ENCODE assay signal across 20 cellular contexts in the genomic region with DNA sequence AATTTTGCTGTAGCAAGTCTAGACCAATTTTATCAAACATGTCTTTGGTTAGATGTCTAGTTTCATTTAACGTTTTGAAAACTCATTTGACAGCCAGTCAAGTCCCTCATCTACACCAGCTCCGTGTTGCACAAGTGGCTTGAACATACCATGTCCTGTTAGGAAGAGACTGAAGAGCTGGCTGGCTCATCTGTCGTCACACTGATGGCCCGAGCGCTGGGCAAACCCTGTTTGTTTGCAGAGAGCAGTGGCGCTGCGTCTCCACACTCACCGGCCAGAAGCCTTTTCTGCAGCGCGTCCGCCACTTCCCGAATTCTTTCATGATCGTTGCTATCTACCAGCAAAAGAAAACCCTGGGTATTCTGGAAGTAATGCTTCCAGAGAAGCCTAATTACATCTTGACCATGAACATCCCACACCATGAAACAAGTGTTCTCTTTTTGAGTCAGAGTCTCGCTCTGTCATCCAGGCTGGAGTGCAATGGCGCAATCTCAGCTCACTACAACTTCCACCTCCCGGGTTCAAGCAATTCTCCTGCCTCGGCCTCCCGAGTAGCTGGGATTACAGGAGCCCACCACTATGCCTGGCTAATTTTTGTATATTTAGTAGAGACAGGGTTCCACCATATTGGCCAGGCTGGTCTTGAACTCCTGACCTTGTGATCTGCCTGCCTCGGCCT.
DNase-seq lines count a peak whose midpoint lies in the region; ATAC-seq and TF ChIP-seq lines count a peak whose summit lies in the region.
"Had no signal": no experiment of that assay in that cellular context is flagged by ENCODE, and none has a peak within 500 bp of the region (broad histone marks: within the 10 kb centered on the region; RNA-seq: fewer than 3 reads in every experiment).

No MANE protein-coding gene starts in this region.

- no peak overlapping the region for H3K4me3 ChIP-seq in parathyroid adenoma (ENCODE audit: low read depth, low read length)
- H3K4me3 ChIP-seq: sigmoid colon, suprapubic skin had no signal

- H3K9me3 ChIP-seq in parathyroid adenoma (ENCODE audit: control insufficient read depth, low read length): no peaks in the 10 kb centered on the region
- H3K9me3 ChIP-seq: sigmoid colon, suprapubic skin had no signal

- H2AFZ ChIP-seq in parathyroid adenoma: peak overlapping the region; percentile 35

- DNase-seq in NCI-H748 (lab: John Stamatoyannopoulos, UW; ENCODE audit: unreplicated experiment) (peak; percentile 22), NCI-H748 treated with DMSO at 0.1 percent for 48 hours (lab: John Stamatoyannopoulos, UW) (no peak), MV-4-11 (lab: John Stamatoyannopoulos, UW) (peak; percentile 78), amniotic epithelial cell (ENCODE audit: low read depth) (peak; percentile 12), RPMI8226 (no peak)
- no peak for DNase-seq in stimulated activated CD4-positive, alpha-beta T cell treated with anti-CD3 and anti-CD28 coated beads, Interleukin-1b, Interleukin-23, amount 100 ng/mL, for 48 hours
- DNase-seq: activated CD4-positive, alpha-beta T cell treated with anti-CD3 and anti-CD28 coated beads, Interleukin-2, amount 50 U/mL, for 1 hour; activated naive CD8-positive, alpha-beta T cell treated with anti-CD3 and anti-CD28 coated beads, Interleukin-2, amount 50 U/mL, for 24 hours; activated T-cell treated with anti-CD3 and anti-CD28 coated beads, Interleukin-2, amount 50 U/mL, for 48 hours; C1 segment of cervical spinal cord; hippocampal formation; left colon; mesendoderm; NCI-H1436; NCI-H82; sigmoid colon; stimulated activated naive B cell treated with anti-CD40 and anti-IgM and Interleukin-4, amounts not matched to agents 10 μg/mL and 1 μg/mL and 100 μg/mL, for 72 hours had no signal

- no peaks in the 10 kb centered on the region for H3K36me3 ChIP-seq in parathyroid adenoma (ENCODE audit: control insufficient read depth, insufficient read depth, low read length)
- H3K36me3 ChIP-seq: sigmoid colon, suprapubic skin had no signal

- H3K9ac ChIP-seq in parathyroid adenoma: no peak overlapping the region

- H3K4me1 ChIP-seq in parathyroid adenoma: no peaks in the 10 kb centered on the region

- H3K27me3 ChIP-seq in parathyroid adenoma (ENCODE audit: control insufficient read depth, insufficient read depth, low read length): no peaks in the 10 kb centered on the region
- H3K27me3 ChIP-seq: sigmoid colon, suprapubic skin had no signal

- H3K4me2 ChIP-seq in parathyroid adenoma (ENCODE audit: low read length): no peak overlapping the region

- ATAC-seq in HG02870 (IDR thresholded peaks at IDR 0.05; ENCODE audit: unreplicated experiment): no peak
- ATAC-seq: activated naive CD8-positive, alpha-beta T cell treated with anti-CD3 and anti-CD28 coated beads, Interleukin-2, amount 50 U/mL, for 24 hours; left colon; stimulated activated naive B cell treated with anti-CD40 and anti-IgM and Interleukin-4, amounts not matched to agents 10 μg/mL and 1 μg/mL and 100 μg/mL, for 72 hours had no signal

- no peaks in the 10 kb centered on the region for H3K79me2 ChIP-seq in parathyroid adenoma

- TF ChIP-seq CTCF in parathyroid adenoma (IDR thresholded peaks at IDR 0.05): no peak

- H3K27ac ChIP-seq in parathyroid adenoma: no peak overlapping the region
- H3K27ac ChIP-seq: suprapubic skin had no signal

Comparison
In these comparisons a context has a peak if more than half of its experiments do, and no peak if none do; other contexts are left out.
1. DNase-seq: peak in NCI-H748 (single experiment), MV-4-11 (single experiment) and amniotic epithelial cell (single experiment); none in NCI-H748 treated with DMSO at 0.1 percent for 48 hours (single experiment), stimulated activated CD4-positive, alpha-beta T cell treated with anti-CD3 and anti-CD28 coated beads, Interleukin-1b, Interleukin-23, amount 100 ng/mL, for 48 hours (single experiment) and RPMI8226 (single experiment).